Comparison of ENCODE assay signal across 1 cellular context in the genomic region with DNA sequence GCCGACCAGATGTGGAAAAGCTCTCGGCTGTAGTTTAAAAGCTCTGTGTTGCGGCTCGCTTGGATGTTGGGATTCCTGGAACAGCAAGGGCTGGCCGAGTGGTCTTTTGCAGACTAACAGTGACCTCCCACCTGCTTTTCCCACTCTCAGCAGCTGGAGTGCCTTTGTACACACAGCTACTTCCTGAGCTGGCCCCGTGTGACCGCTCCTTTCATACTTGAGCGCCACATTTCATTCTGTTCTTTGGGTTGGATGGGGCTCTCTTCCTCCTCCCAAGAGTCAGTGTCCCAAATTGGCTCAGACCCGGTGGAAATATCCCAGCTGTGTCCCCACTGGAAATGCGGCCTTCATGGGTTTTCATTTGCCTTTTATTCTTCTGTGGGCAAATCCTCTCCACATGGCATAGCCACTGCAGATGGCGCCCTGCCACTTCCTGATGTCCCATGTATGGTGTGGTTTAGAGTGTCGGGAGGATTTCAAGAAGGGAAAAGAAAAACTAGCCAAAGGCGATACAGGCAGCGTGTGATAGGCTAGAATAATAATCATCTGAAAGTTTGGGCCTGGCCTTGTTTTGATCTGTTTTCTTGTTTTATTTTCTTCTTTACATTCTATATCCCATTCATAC.
TF ChIP-seq lines count a peak whose summit lies in the region.

No MANE protein-coding gene starts in this region.

TF ChIP-seq in IMR-90, 13 proteins besides CTCF, POLR2A, EP300 and RAD21:
- TF ChIP-seq SMC3 (IDR thresholded peaks at IDR 0.05; ENCODE audit: low read depth, low read length) (no peak), RFX5 (IDR thresholded peaks at IDR 0.05; ENCODE audit: low read depth, low read length) (no peak), MAFK (IDR thresholded peaks at IDR 0.05; ENCODE audit: low read depth, low read length) (no peak), RCOR1 (IDR thresholded peaks at IDR 0.05; ENCODE audit: insufficient replicate concordance, low read length) (no peak), MXI1 (IDR thresholded peaks at IDR 0.05; ENCODE audit: borderline replicate concordance, low read depth, low read length) (no peak), MAZ (IDR thresholded peaks at IDR 0.05; ENCODE audit: borderline replicate concordance, low read depth, low read length) (no peak), NFE2L2 (IDR thresholded peaks at IDR 0.05; ENCODE audit: low read depth, low read length) (no peak), CEBPB (IDR thresholded peaks at IDR 0.05; ENCODE audit: low read depth, low read length) (no peak), CHD1 (IDR thresholded peaks at IDR 0.05; ENCODE audit: low read depth, low read length) (no peak), FOS (IDR thresholded peaks at IDR 0.05; ENCODE audit: low read depth, low read length) (no peak)
- TF ChIP-seq, protein P1, sequence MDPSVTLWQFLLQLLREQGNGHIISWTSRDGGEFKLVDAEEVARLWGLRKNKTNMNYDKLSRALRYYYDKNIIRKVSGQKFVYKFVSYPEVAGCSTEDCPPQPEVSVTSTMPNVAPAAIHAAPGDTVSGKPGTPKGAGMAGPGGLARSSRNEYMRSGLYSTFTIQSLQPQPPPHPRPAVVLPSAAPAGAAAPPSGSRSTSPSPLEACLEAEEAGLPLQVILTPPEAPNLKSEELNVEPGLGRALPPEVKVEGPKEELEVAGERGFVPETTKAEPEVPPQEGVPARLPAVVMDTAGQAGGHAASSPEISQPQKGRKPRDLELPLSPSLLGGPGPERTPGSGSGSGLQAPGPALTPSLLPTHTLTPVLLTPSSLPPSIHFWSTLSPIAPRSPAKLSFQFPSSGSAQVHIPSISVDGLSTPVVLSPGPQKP (IDR thresholded peaks at IDR 0.05; ENCODE audit: borderline replicate concordance, low read depth, low read length) = no peak
- TF ChIP-seq, protein P2, sequence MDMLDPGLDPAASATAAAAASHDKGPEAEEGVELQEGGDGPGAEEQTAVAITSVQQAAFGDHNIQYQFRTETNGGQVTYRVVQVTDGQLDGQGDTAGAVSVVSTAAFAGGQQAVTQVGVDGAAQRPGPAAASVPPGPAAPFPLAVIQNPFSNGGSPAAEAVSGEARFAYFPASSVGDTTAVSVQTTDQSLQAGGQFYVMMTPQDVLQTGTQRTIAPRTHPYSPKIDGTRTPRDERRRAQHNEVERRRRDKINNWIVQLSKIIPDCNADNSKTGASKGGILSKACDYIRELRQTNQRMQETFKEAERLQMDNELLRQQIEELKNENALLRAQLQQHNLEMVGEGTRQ (IDR thresholded peaks at IDR 0.05; ENCODE audit: low read depth, low read length) = no peak
